ENCODE assay signal across 1 cellular context in the genomic region with DNA sequence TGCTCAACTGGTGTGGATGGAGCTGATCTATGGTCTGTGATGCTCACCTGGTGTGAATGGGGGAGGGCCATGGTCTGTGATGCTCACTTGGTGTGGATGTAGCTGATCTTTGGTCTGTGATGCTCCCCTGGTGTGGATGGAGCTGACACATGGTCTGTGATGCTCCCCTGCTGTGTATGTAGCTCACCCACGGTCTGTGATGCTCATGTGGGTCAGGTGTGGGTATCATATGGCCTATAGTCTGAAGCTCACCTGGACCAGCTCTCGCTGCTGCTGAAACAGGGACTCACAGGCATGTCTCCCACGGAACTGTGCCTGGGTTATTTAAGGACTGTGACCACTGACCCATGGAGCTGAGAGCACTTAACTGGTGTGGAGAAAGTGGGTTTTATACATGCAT.
TF ChIP-seq lines count a peak whose summit lies in the region.

No MANE protein-coding gene starts in this region.

TF ChIP-seq in H1, 55 proteins besides CTCF, POLR2A, EP300 and RAD21 (continued from another document):
- no peak for TF ChIP-seq CREB1 (IDR thresholded peaks at IDR 0.05)
